Comparison of ENCODE assay signal across 1 cellular context in genomic region chr12:109718390-109718789, GRCh38.
TF ChIP-seq lines count a peak whose summit lies in the region.

No MANE protein-coding gene starts in this region.

TF ChIP-seq in WTC11, 78 proteins besides CTCF, POLR2A, EP300 and RAD21 (continued from another document):
- TF ChIP-seq AR (CRISPR knock-in tag; IDR thresholded peaks at IDR 0.05): no peak
